11 cellular contexts compared by ENCODE assay signal in the genomic region with DNA sequence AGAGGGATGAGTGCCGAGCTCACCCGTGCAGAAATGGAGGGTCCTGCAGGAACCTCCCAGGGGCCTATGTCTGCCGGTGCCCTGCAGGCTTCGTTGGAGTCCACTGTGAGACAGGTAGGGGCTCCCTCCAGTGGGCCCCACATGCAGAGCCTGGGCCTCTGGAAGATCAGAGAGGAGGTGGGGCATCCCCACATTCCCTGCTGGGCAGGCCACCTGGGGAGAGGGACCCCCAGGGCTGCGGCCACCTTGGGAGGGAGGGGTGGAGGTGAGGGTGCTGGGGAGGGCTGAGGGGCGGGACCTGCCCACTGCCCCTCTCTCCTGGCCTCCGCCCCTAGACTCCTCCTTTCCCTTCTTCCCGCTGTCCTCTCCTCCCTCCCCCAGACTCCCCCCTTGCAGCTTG. TPM values are rescaled to one million over a fixed set of nuclear protein-coding genes. Genes with fewer than 3 reads are reported as not detected.
DNase-seq lines count a peak whose midpoint lies in the region; ATAC-seq, FAIRE-seq and TF ChIP-seq lines count a peak whose summit lies in the region.
"Had no signal": no experiment of that assay in that cellular context is flagged by ENCODE, and none has a peak within 500 bp of the region (broad histone marks: within the 10 kb centered on the region; RNA-seq: fewer than 3 reads in every experiment).

No MANE protein-coding gene starts in this region.

- CTCF ChIA-PET in MCF 10A (lab: Yijun Ruan, JAX) (interaction anchor here (0.6 to 1.3 kb wide), 3 partner anchors 14 to 189 kb away, joined by 3 read pairs; no protein-coding TSS in a partner anchor), HepG2 (lab: Yijun Ruan, JAX; ENCODE audit: low intra/inter-chr PET ratio, low total read pairs) (no interaction called here)

- H3K4me3 Mint-ChIP-seq in activated T-cell treated with anti-CD3 and anti-CD28 coated beads, Interleukin-2, amount 50 U/mL, for 24 hours = no peak overlapping the region
- H3K4me3 Mint-ChIP-seq in MCF 10A (ENCODE audit: unreplicated experiment) = peak overlapping the region; percentile 74

- H3K4me1 ChIP-seq in HepG2 (ENCODE audit: insufficient read depth, low read length) (0 out of 2 replicates have a peak, but pooled peaks cover 8% of the 10 kb centered on the region), upper lobe of left lung (peaks cover 0 to 28% (median 7%) of the 10 kb centered on the region in 4 donors), tibial artery (peaks cover 0 to 21% (median 5%) of the 10 kb centered on the region in 4 donors)

- no peaks in the 10 kb centered on the region for H3K27me3 Mint-ChIP-seq in activated T-cell treated with anti-CD3 and anti-CD28 coated beads, Interleukin-2, amount 50 U/mL, for 24 hours
- H3K27me3 Mint-ChIP-seq in MCF 10A (ENCODE audit: insufficient read depth, unreplicated experiment) = no peaks in the 10 kb centered on the region

- BruUV-seq in MCF 10A (replicated peaks; lab: Mats Ljungman, UMichigan) = no TSS peak
- no TSS peak for BruUV-seq in HepG2 (replicated peaks; lab: Mats Ljungman, UMichigan)

- no peak overlapping the region for H2AFZ ChIP-seq in HepG2 (ENCODE audit: low read length)

- in situ Hi-C loops in HepG2 (cut with HindIII; ENCODE audit: extremely low pct_ligation_motif_present, low pct_unique_long_range_greater_than_20kb) = no loop called here

- H3K9ac ChIP-seq in HepG2 (ENCODE audit: insufficient read depth, low read depth, low read length) = no peak overlapping the region

- H3K36me3 ChIP-seq in HepG2 (replicated peaks in 1 of 2; ENCODE audit: control insufficient read depth in 1 of 2, insufficient read depth in 2 of 2, low read length in 2 of 2) (no peaks in the 10 kb centered on the region), upper lobe of left lung (peaks cover 0 to 28% (median 14%) of the 10 kb centered on the region in 4 donors), tibial artery (peaks cover 0 to 43% (median 35%) of the 10 kb centered on the region in 3 donors)

- TF ChIP-seq CTCF in MCF 10A (IDR thresholded peaks at IDR 0.05; ENCODE audit: unreplicated experiment) (no peak), HepG2 (CRISPR knock-in tag; IDR thresholded peaks at IDR 0.05) (peak; percentile 58), upper lobe of left lung (IDR thresholded peaks at IDR 0.05) (peak in 1 of 6 experiments; percentile 35), tibial artery (IDR thresholded peaks at IDR 0.05) (no peak)

- no peak for TF ChIP-seq RAD21 in HepG2 (CRISPR knock-in tag; IDR thresholded peaks at IDR 0.05)

- no peaks in the 10 kb centered on the region for H3K79me2 ChIP-seq in HepG2 (ENCODE audit: insufficient read depth, low read length)

- no peak overlapping the region for H3K27ac Mint-ChIP-seq in activated T-cell treated with anti-CD3 and anti-CD28 coated beads, Interleukin-2, amount 50 U/mL, for 24 hours
- no peak overlapping the region for H3K27ac Mint-ChIP-seq in MCF 10A (ENCODE audit: low read depth, unreplicated experiment)
- H3K27ac Mint-ChIP-seq: activated T-helper 2 cell treated with anti-CD3 and anti-CD28 coated beads, Interferon-gamma antibody, Interleukin-2, Interleukin-4, amounts not matched to agents 10 μg/mL and 5 μg/mL and 100 μg/mL, durations not matched to agents 14 hours and 24 hours and 36 hours had no signal

- POLR2A ChIA-PET in MCF 10A (lab: Yijun Ruan, JAX) (interaction anchor here (0.7 to 4.3 kb wide), 5 partner anchors 10 to 484 kb away, joined by 3 to 22 read pairs (median 4); a partner anchor contains a TSS), HepG2 (lab: Yijun Ruan, JAX) (no interaction called here)

- peak; percentile 62 for ATAC-seq in HepG2
- peak; percentile 19 to 51 for ATAC-seq in upper lobe of left lung (ENCODE audit: low FRiP score in 2 of 2)
- ATAC-seq in GM18511 (IDR thresholded peaks at IDR 0.05; ENCODE audit: unreplicated experiment) = no peak

- H3K27ac ChIP-seq in HepG2 (ENCODE audit: extremely low read length, insufficient read depth, low read length) = no peak overlapping the region
- peak overlapping the region in 1 of 4 donors; percentile 49 for H3K27ac ChIP-seq in upper lobe of left lung
- no peak overlapping the region for H3K27ac ChIP-seq in tibial artery

- peaks cover 5% of the 10 kb centered on the region for H3K4me1 Mint-ChIP-seq in activated T-cell treated with anti-CD3 and anti-CD28 coated beads, Interleukin-2, amount 50 U/mL, for 24 hours (ENCODE audit: low read depth)
- H3K4me1 Mint-ChIP-seq in MCF 10A (ENCODE audit: insufficient read depth, unreplicated experiment) = peaks cover 21% of the 10 kb centered on the region

- H3K9me3 ChIP-seq in HepG2 (ENCODE audit: low read length) (no peaks in the 10 kb centered on the region), upper lobe of left lung (no peaks in the 10 kb centered on the region), tibial artery (no peaks in the 10 kb centered on the region)

- H3K27me3 ChIP-seq in HepG2 (ENCODE audit: control insufficient read depth in 1 of 2, insufficient read depth in 2 of 2, low read length in 2 of 2) = peaks cover 9 to 43% of the 10 kb centered on the region in 2 experiments
- H3K27me3 ChIP-seq in upper lobe of left lung = no peaks in the 10 kb centered on the region
- peaks cover 0 to 29% of the 10 kb centered on the region in 2 donors for H3K27me3 ChIP-seq in tibial artery

- no peaks in the 10 kb centered on the region for H3K9me3 Mint-ChIP-seq in activated T-cell treated with anti-CD3 and anti-CD28 coated beads, Interleukin-2, amount 50 U/mL, for 24 hours
- H3K9me3 Mint-ChIP-seq in MCF 10A (ENCODE audit: unreplicated experiment) = no peaks in the 10 kb centered on the region
- H3K9me3 Mint-ChIP-seq: activated T-helper 2 cell treated with anti-CD3 and anti-CD28 coated beads, Interferon-gamma antibody, Interleukin-2, Interleukin-4, amounts not matched to agents 10 μg/mL and 5 μg/mL and 100 μg/mL, durations not matched to agents 14 hours and 24 hours and 36 hours; stimulated activated effector memory CD8-positive, alpha-beta T cell treated with anti-CD3 and anti-CD28 coated beads, Interleukin-12 subunit alpha, Interleukin-12 subunit beta, amount 100 ng/mL, for 72 hours had no signal

- no peak for TF ChIP-seq EP300 in HepG2 (IDR thresholded peaks at IDR 0.05; ENCODE audit: low read depth in 2 of 2, low read length in 2 of 2)
- TF ChIP-seq EP300 in HepG2 (CRISPR knock-in tag; IDR thresholded peaks at IDR 0.05; ENCODE audit: borderline replicate concordance) = no peak
- TF ChIP-seq EP300 in upper lobe of left lung (IDR thresholded peaks at IDR 0.05) = no peak

- 22% methylated on average over 8 of the region's 8 CpGs for WGBS in HepG2 (ENCODE audit: low lambda C conversion rate)
- 26 to 52% methylated on average over 3 to 7 of the region's 8 CpGs for WGBS in upper lobe of left lung, 2 donors

- intact Hi-C loops in MCF 10A (cut with micrococcal nuclease) = loop anchor here (5.0 kb wide), 1 partner anchor 151 kb away; no protein-coding TSS in a partner anchor
- intact Hi-C loops in HepG2 (cut with micrococcal nuclease; ENCODE audit: unreplicated experiment) = loop anchor here (2.0 kb wide), 1 partner anchor 213 kb away; no protein-coding TSS in a partner anchor
- intact Hi-C loops in tibial artery (cut with DNase I; ENCODE audit: low total_unique reads) = no loop called here

- H3K4me3 ChIP-seq in HepG2 (replicated peaks in 1 of 3; ENCODE audit: insufficient read depth in 1 of 3, low read depth in 2 of 3, low read length in 3 of 3) (peak overlapping the region in 1 of 3 experiments; percentile 54; a peak in 2 of 6 replicates), upper lobe of left lung (peak overlapping the region in 3 of 4 donors; percentile 29 to 43 (median 40)), tibial artery (no peak overlapping the region)

- DNase-seq in activated T-cell treated with anti-CD3 and anti-CD28 coated beads, Interleukin-2, amount 50 U/mL, for 24 hours = peak; percentile 28
- no peak for DNase-seq in activated T-cell treated with anti-CD3 and anti-CD28 coated beads, Interleukin-2, amount 50 U/mL, for 1 hour
- DNase-seq in MCF 10A (ENCODE audit: unreplicated experiment) = peak; percentile 35
- DNase-seq in HepG2 (ENCODE audit: low spot score) = no peak
- DNase-seq in upper lobe of left lung = peak in 1 of 2 donors; percentile 56
- DNase-seq in tibial artery = no peak
- DNase-seq in kidney tubule cell (ENCODE audit: low spot score) = no peak
- DNase-seq: AML-193 had no signal

- H3K4me2 ChIP-seq in HepG2 (ENCODE audit: low read depth, low read length) = peak overlapping the region; percentile 68

- no peaks in the 10 kb centered on the region for H3K36me3 Mint-ChIP-seq in activated T-cell treated with anti-CD3 and anti-CD28 coated beads, Interleukin-2, amount 50 U/mL, for 24 hours (ENCODE audit: low read depth)
- peaks cover 14% of the 10 kb centered on the region for H3K36me3 Mint-ChIP-seq in MCF 10A (ENCODE audit: insufficient read depth, unreplicated experiment)

- no peaks in the 10 kb centered on the region; the same call in 1 of the 2 replicates for H4K20me1 ChIP-seq in HepG2 (ENCODE audit: insufficient read depth, low read length)

- no peak for FAIRE-seq in HepG2 (lab: Jason Lieb, UNC)

- TF ChIP-seq POLR2A in HepG2 (IDR thresholded peaks at IDR 0.05; ENCODE audit: insufficient read depth in 1 of 2, low read depth in 2 of 2, low read length in 2 of 2) (no peak), upper lobe of left lung (IDR thresholded peaks at IDR 0.05) (no peak)

RNA-seq across cellular contexts. Expression of a gene that starts 38.5 kb away (rescaled TPM):
- total RNA-seq in MCF 10A (2022) (29.9 and 34.3 TPM in 2 replicates), HepG2 (2016; rRNA removed; fragmentation: Illumina TruSeq; extraction: Trizol) (59.8 and 61.5 TPM in 2 replicates), upper lobe of left lung (10 to 100 TPM; 22.3 to 54.4 (median 25.4) TPM)
- total RNA-seq in HepG2 (2016; cell fraction: cytosol; rRNA removed; fragmentation: Illumina TruSeq; extraction: Trizol; ENCODE audit: low read depth) = 20.2 and 20.4 TPM in 2 replicates
- 57.2 and 63.4 TPM in 2 replicates for total RNA-seq in HepG2 (2016; cell fraction: insoluble cytoplasmic fraction; rRNA removed; fragmentation: Illumina TruSeq; extraction: Trizol)
- total RNA-seq in HepG2 (2016; cell fraction: membrane; rRNA removed; fragmentation: Illumina TruSeq; extraction: Trizol) = 27.2 and 28.3 TPM in 2 replicates
- total RNA-seq in HepG2 (2016; cell fraction: nucleus; rRNA removed; fragmentation: Illumina TruSeq; extraction: Trizol) = 47.3 and 61.7 TPM in 2 replicates
- polyA plus RNA-seq in HepG2 (2011; rRNA removed) = 37.1 and 50.5 TPM in 2 replicates
- polyA plus RNA-seq in HepG2 (2011; cell fraction: cytosol; rRNA removed) = 29.8 and 33.1 TPM in 2 replicates
- polyA plus RNA-seq in HepG2 (2011; cell fraction: nucleus; rRNA removed) = 71.5 and 77.4 TPM in 2 replicates
- polyA plus RNA-seq in HepG2 (2012) = 27.8 and 38.2 TPM in 2 replicates
- polyA plus RNA-seq in HepG2 (2016; cell fraction: cytosol; fragmentation: Illumina TruSeq; extraction: Trizol; ENCODE audit: low read depth) = 18.2 and 22.9 TPM in 2 replicates
- 67.1 and 69.1 TPM in 2 replicates for polyA plus RNA-seq in HepG2 (2016; cell fraction: insoluble cytoplasmic fraction; fragmentation: Illumina TruSeq; extraction: Trizol; ENCODE audit: low read depth)
- 20.0 and 22.3 TPM in 2 replicates for polyA plus RNA-seq in HepG2 (2016; cell fraction: membrane; fragmentation: Illumina TruSeq; extraction: Trizol; ENCODE audit: low read depth)
- polyA plus RNA-seq in HepG2 (2016; cell fraction: nucleus; fragmentation: Illumina TruSeq; extraction: Trizol; ENCODE audit: insufficient read depth, low read depth) = 82.3 and 82.6 TPM in 2 replicates
- polyA minus RNA-seq in HepG2 (2011; rRNA and poly(A)+ RNA removed; ENCODE audit: low replicate concordance) = 31.6 and 46.9 TPM in 2 replicates
- polyA minus RNA-seq in HepG2 (2011; cell fraction: cytosol; rRNA and poly(A)+ RNA removed) = 15.7 and 20.7 TPM in 2 replicates
- 76.1 and 79.6 TPM in 2 replicates for polyA minus RNA-seq in HepG2 (2011; cell fraction: nucleus; rRNA and poly(A)+ RNA removed)

Comparison
In these comparisons a context has a peak if more than half of its experiments do, and no peak if none do; other contexts are left out.
1. DNase-seq: peak in activated T-cell treated with anti-CD3 and anti-CD28 coated beads, Interleukin-2, amount 50 U/mL, for 24 hours (single experiment) and MCF 10A (single experiment); none in activated T-cell treated with anti-CD3 and anti-CD28 coated beads, Interleukin-2, amount 50 U/mL, for 1 hour (single experiment), HepG2 (single experiment), tibial artery (0 of 2) and kidney tubule cell (single experiment).
2. H3K4me3 ChIP-seq: peak in upper lobe of left lung (3 of 4); none in tibial artery (0 of 2).